Comparison of ENCODE assay signal across 1 cellular context in the genomic region with DNA sequence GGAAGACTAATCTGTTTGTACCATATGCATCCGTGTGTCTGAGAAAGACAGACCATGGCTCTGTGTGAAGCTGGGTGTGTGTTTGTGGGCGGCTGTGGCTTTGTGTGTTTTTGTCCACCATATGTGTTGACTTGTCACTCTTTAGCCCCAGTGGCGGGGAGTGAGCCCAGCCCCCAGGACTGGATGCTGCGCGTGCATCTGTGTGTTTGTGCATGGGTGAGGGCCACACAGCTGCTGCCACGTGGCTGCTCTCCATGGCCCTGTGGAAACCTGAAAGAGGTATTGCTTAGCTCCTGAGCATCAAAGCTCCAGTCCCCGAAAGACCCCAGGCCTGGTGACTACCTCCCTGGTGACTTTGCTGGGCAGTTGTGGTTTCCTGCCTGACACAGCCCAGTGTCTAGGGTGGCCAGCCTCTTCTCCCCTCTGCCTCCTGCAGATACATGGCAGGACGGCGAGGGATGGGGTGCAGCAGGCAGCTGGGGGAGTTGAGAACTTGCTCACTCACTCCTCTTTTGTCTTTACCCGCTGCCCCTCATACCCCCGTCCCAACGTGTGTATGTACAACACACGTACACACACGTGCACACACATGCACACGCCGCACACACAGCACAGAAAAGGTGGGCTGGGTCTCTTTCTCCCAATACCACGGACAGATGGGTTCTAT.
TF ChIP-seq lines count a peak whose summit lies in the region.

No MANE protein-coding gene starts in this region.

TF ChIP-seq in GM23338, 12 proteins besides CTCF, POLR2A, EP300 and RAD21:
- TF ChIP-seq, protein P1, sequence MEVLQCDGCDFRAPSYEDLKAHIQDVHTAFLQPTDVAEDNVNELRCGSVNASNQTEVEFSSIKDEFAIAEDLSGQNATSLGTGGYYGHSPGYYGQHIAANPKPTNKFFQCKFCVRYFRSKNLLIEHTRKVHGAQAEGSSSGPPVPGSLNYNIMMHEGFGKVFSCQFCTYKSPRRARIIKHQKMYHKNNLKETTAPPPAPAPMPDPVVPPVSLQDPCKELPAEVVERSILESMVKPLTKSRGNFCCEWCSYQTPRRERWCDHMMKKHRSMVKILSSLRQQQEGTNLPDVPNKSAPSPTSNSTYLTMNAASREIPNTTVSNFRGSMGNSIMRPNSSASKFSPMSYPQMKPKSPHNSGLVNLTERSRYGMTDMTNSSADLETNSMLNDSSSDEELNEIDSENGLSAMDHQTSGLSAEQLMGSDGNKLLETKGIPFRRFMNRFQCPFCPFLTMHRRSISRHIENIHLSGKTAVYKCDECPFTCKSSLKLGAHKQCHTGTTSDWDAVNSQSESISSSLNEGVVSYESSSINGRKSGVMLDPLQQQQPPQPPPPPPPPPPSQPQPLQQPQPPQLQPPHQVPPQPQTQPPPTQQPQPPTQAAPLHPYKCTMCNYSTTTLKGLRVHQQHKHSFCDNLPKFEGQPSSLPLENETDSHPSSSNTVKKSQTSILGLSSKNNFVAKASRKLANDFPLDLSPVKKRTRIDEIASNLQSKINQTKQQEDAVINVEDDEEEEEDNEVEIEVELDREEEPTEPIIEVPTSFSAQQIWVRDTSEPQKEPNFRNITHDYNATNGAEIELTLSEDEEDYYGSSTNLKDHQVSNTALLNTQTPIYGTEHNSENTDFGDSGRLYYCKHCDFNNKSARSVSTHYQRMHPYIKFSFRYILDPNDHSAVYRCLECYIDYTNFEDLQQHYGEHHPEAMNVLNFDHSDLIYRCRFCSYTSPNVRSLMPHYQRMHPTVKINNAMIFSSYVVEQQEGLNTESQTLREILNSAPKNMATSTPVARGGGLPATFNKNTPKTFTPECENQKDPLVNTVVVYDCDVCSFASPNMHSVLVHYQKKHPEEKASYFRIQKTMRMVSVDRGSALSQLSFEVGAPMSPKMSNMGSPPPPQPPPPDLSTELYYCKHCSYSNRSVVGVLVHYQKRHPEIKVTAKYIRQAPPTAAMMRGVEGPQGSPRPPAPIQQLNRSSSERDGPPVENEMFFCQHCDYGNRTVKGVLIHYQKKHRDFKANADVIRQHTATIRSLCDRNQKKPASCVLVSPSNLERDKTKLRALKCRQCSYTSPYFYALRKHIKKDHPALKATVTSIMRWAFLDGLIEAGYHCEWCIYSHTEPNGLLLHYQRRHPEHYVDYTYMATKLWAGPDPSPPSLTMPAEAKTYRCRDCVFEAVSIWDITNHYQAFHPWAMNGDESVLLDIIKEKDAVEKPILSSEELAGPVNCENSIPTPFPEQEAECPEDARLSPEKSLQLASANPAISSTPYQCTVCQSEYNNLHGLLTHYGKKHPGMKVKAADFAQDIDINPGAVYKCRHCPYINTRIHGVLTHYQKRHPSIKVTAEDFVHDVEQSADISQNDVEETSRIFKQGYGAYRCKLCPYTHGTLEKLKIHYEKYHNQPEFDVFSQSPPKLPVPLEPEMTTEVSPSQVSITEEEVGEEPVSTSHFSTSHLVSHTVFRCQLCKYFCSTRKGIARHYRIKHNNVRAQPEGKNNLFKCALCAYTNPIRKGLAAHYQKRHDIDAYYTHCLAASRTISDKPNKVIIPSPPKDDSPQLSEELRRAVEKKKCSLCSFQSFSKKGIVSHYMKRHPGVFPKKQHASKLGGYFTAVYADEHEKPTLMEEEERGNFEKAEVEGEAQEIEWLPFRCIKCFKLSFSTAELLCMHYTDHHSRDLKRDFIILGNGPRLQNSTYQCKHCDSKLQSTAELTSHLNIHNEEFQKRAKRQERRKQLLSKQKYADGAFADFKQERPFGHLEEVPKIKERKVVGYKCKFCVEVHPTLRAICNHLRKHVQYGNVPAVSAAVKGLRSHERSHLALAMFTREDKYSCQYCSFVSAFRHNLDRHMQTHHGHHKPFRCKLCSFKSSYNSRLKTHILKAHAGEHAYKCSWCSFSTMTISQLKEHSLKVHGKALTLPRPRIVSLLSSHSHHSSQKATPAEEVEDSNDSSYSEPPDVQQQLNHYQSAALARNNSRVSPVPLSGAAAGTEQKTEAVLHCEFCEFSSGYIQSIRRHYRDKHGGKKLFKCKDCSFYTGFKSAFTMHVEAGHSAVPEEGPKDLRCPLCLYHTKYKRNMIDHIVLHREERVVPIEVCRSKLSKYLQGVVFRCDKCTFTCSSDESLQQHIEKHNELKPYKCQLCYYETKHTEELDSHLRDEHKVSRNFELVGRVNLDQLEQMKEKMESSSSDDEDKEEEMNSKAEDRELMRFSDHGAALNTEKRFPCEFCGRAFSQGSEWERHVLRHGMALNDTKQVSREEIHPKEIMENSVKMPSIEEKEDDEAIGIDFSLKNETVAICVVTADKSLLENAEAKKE (CRISPR knock-in tag; IDR thresholded peaks at IDR 0.05), result no peak
- no peak for TF ChIP-seq ZNF331 (CRISPR knock-in tag; IDR thresholded peaks at IDR 0.05; ENCODE audit: low read depth)
- TF ChIP-seq STAT1 (IDR thresholded peaks at IDR 0.05; ENCODE audit: unreplicated experiment), result no peak
- TF ChIP-seq EZH2phosphoT487 (IDR thresholded peaks at IDR 0.05; ENCODE audit: unreplicated experiment), result no peak
- TF ChIP-seq, protein P2, sequence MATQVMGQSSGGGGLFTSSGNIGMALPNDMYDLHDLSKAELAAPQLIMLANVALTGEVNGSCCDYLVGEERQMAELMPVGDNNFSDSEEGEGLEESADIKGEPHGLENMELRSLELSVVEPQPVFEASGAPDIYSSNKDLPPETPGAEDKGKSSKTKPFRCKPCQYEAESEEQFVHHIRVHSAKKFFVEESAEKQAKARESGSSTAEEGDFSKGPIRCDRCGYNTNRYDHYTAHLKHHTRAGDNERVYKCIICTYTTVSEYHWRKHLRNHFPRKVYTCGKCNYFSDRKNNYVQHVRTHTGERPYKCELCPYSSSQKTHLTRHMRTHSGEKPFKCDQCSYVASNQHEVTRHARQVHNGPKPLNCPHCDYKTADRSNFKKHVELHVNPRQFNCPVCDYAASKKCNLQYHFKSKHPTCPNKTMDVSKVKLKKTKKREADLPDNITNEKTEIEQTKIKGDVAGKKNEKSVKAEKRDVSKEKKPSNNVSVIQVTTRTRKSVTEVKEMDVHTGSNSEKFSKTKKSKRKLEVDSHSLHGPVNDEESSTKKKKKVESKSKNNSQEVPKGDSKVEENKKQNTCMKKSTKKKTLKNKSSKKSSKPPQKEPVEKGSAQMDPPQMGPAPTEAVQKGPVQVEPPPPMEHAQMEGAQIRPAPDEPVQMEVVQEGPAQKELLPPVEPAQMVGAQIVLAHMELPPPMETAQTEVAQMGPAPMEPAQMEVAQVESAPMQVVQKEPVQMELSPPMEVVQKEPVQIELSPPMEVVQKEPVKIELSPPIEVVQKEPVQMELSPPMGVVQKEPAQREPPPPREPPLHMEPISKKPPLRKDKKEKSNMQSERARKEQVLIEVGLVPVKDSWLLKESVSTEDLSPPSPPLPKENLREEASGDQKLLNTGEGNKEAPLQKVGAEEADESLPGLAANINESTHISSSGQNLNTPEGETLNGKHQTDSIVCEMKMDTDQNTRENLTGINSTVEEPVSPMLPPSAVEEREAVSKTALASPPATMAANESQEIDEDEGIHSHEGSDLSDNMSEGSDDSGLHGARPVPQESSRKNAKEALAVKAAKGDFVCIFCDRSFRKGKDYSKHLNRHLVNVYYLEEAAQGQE (IDR thresholded peaks at IDR 0.05; ENCODE audit: unreplicated experiment), result no peak
- TF ChIP-seq EZH2 (IDR thresholded peaks at IDR 0.05; ENCODE audit: low read depth, unreplicated experiment), result peak; percentile 29
- TF ChIP-seq JUNB (IDR thresholded peaks at IDR 0.05; ENCODE audit: unreplicated experiment), result no peak
- TF ChIP-seq ZNF114 (CRISPR knock-in tag; IDR thresholded peaks at IDR 0.05), result no peak
